8 cellular contexts compared by ENCODE assay signal in genomic region chr13:46797468-46798237, GRCh38. TPM values are rescaled to one million over a fixed set of nuclear protein-coding genes. Genes with fewer than 3 reads are reported as not detected.
DNase-seq lines count a peak whose midpoint lies in the region; ATAC-seq and TF ChIP-seq lines count a peak whose summit lies in the region.

No MANE protein-coding gene starts in this region.

- no peaks in the 10 kb centered on the region for H3K36me3 ChIP-seq in GM23338 (ENCODE audit: insufficient read depth)
- H3K36me3 ChIP-seq in SU-DHL-6 (ENCODE audit: low read length), result peaks cover 6% of the 10 kb centered on the region; the same call in 1 of the 2 replicates
- no peaks in the 10 kb centered on the region for H3K36me3 ChIP-seq in trophoblast cell (ENCODE audit: control insufficient read depth in 1 of 2, insufficient read depth in 2 of 2, low read length in 2 of 2)

- H2BK5ac ChIP-seq in trophoblast cell (ENCODE audit: low read depth, low read length, poor library complexity), result peak overlapping the region; percentile 2

- peaks cover 6% of the 10 kb centered on the region for H3K27me3 Mint-ChIP-seq in GM23338 (ENCODE audit: insufficient read depth, low read depth, poor library complexity)

- H3K14ac ChIP-seq in trophoblast cell (ENCODE audit: low read length), result peak overlapping the region; percentile 72

- H3K4me1 Mint-ChIP-seq in GM23338, result peaks cover 24% of the 10 kb centered on the region

- peaks cover 11% of the 10 kb centered on the region for H3K79me1 ChIP-seq in trophoblast cell (ENCODE audit: low read length)

- WGBS in trophoblast cell (ENCODE audit: extremely low coverage, insufficient coverage, insufficient read length), result no CpG with 5 or more reads among the region's 11 CpGs

- H4K20me1 ChIP-seq in GM23338 (replicated peaks; ENCODE audit: insufficient read depth), result no peaks in the 10 kb centered on the region
- no peaks in the 10 kb centered on the region for H4K20me1 ChIP-seq in SU-DHL-6 (ENCODE audit: low read depth, low read length)

- peak overlapping the region; percentile 63 for H4K12ac ChIP-seq in trophoblast cell (ENCODE audit: low read depth, low read length)

- peak overlapping the region; percentile 75 for H4K91ac ChIP-seq in trophoblast cell (ENCODE audit: low read depth, low read length)

- no peak overlapping the region for H2AK5ac ChIP-seq in trophoblast cell (ENCODE audit: low read length)

- H3K27ac ChIP-seq in GM23338 (ENCODE audit: low read depth), result peak overlapping the region; percentile 45; the same call in 1 of the 2 replicates
- no peak overlapping the region for H3K27ac ChIP-seq in SU-DHL-6 (ENCODE audit: low read depth, low read length)
- H3K27ac ChIP-seq in trophoblast cell (ENCODE audit: low read depth, low read length), result no peak overlapping the region

- peak overlapping the region; percentile 18 for H2BK120ac ChIP-seq in trophoblast cell (ENCODE audit: insufficient read depth, low read length, poor library complexity)

- H3K4me3 ChIP-seq in GM23338 (peak overlapping the region; percentile 69), SU-DHL-6 (ENCODE audit: insufficient read depth, low read length, poor library complexity, severe bottlenecking) (peak overlapping the region; percentile 90), trophoblast cell (ENCODE audit: low read depth, low read length) (peak overlapping the region; percentile 27)

- peak overlapping the region; percentile 96 for H4K8ac ChIP-seq in trophoblast cell (ENCODE audit: low read depth, low read length)

- H3K9me2 ChIP-seq in GM23338 (ENCODE audit: insufficient read depth) (peaks cover 4% of the 10 kb centered on the region; the same call in 1 of the 2 replicates), SU-DHL-6 (replicated peaks; ENCODE audit: insufficient read depth, low read length) (no peaks in the 10 kb centered on the region)

- H3K79me2 ChIP-seq in GM23338 (replicated peaks; ENCODE audit: insufficient read depth) (peaks cover 16% of the 10 kb centered on the region), SU-DHL-6 (ENCODE audit: insufficient read depth, low read length) (peaks cover 30% of the 10 kb centered on the region), trophoblast cell (ENCODE audit: control insufficient read depth, insufficient read depth, low read length, poor library complexity) (peaks cover 7% of the 10 kb centered on the region)

- no peak for ATAC-seq in GM23338
- ATAC-seq in HG02970 (IDR thresholded peaks at IDR 0.05; ENCODE audit: low FRiP score, unreplicated experiment), result no peak
- ATAC-seq in HG02840 (IDR thresholded peaks at IDR 0.05; ENCODE audit: low FRiP score, unreplicated experiment), result no peak

- H2AFZ ChIP-seq in GM23338 (peak overlapping the region; percentile 93), SU-DHL-6 (ENCODE audit: low read depth, low read length, severe bottlenecking) (peak overlapping the region; percentile 98), trophoblast cell (ENCODE audit: insufficient read depth, low read length, poor library complexity) (peak overlapping the region; percentile 28)

- H3K27me3 ChIP-seq in GM23338 (ENCODE audit: insufficient read depth) (no peaks in the 10 kb centered on the region), SU-DHL-6 (ENCODE audit: low read length) (no peaks in the 10 kb centered on the region), trophoblast cell (ENCODE audit: insufficient read depth, low read length) (no peaks in the 10 kb centered on the region)

- H3F3A ChIP-seq in GM23338 (replicated peaks; ENCODE audit: low read depth) (no peaks in the 10 kb centered on the region), SU-DHL-6 (ENCODE audit: insufficient read depth) (peaks cover 12% of the 10 kb centered on the region)

- H2BK12ac ChIP-seq in trophoblast cell (ENCODE audit: low read length), result no peak overlapping the region

- TF ChIP-seq CTCF in GM23338 (conservative IDR thresholded peaks at IDR 0.05; ENCODE audit: low read depth in 2 of 2), result no peak
- TF ChIP-seq CTCF in SU-DHL-6 (IDR thresholded peaks at IDR 0.05; ENCODE audit: insufficient read depth, low read length, poor library complexity, severe bottlenecking), result no peak

- H3K4me1 ChIP-seq in GM23338 (ENCODE audit: insufficient read depth) (peaks cover 21% of the 10 kb centered on the region), trophoblast cell (ENCODE audit: control insufficient read depth in 1 of 2, insufficient read depth in 2 of 2, low read length in 2 of 2) (peaks cover 0 to 7% of the 10 kb centered on the region in 2 experiments)

- H3K9ac ChIP-seq in SU-DHL-6 (ENCODE audit: low read length), result peak overlapping the region; percentile 89
- H3K9ac ChIP-seq in trophoblast cell (ENCODE audit: low read length), result no peak overlapping the region

- peak overlapping the region; percentile 72 for H3K18ac ChIP-seq in trophoblast cell (ENCODE audit: low read length)

- H3K4me3 Mint-ChIP-seq in GM23338, result peak overlapping the region; percentile 90

- no peaks in the 10 kb centered on the region for H3K36me3 Mint-ChIP-seq in GM23338 (ENCODE audit: low read depth)

- 0 out of 2 replicates have a peak overlapping the region, but pooled peaks have one; percentile 13 for H3K27ac Mint-ChIP-seq in GM23338

- no peak for DNase-seq in GM23338 (ENCODE audit: low spot score)
- peak; percentile 68 for DNase-seq in fibroblast of gingiva (ENCODE audit: low read depth)
- DNase-seq in trophoblast cell, result no peak
- DNase-seq in NCI-H748 treated with DMSO at 0.1 percent for 48 hours (lab: John Stamatoyannopoulos, UW), result no peak
- DNase-seq in activated CD4-positive, CD25-positive, alpha-beta regulatory T cell treated with anti-CD3 and anti-CD28 coated beads, Interleukin-2, amount 50 U/mL, for 72 hours, result no peak

- H3K4ac ChIP-seq in trophoblast cell (ENCODE audit: low read depth, low read length), result no peak overlapping the region

- H3K4me2 ChIP-seq in GM23338 (peak overlapping the region; percentile 85), SU-DHL-6 (ENCODE audit: low read depth, low read length, poor library complexity, severe bottlenecking) (peak overlapping the region; percentile 85), trophoblast cell (ENCODE audit: low read length) (peak overlapping the region; percentile 87)

- no peaks in the 10 kb centered on the region; the same call in 2 of the 3 replicates for H3K9me3 Mint-ChIP-seq in GM23338

- no peak overlapping the region for H3K23ac ChIP-seq in trophoblast cell (ENCODE audit: low read length)

- H3K9me3 ChIP-seq in SU-DHL-6 (ENCODE audit: insufficient read depth, low read length) (no peaks in the 10 kb centered on the region), trophoblast cell (ENCODE audit: insufficient read depth, low read depth, low read length) (no peaks in the 10 kb centered on the region)

TF ChIP-seq in GM23338, 12 proteins besides CTCF, POLR2A, EP300 and RAD21 (continues in another document):
- TF ChIP-seq STAT1 (IDR thresholded peaks at IDR 0.05; ENCODE audit: unreplicated experiment) (no peak), ZNF331 (CRISPR knock-in tag; IDR thresholded peaks at IDR 0.05; ENCODE audit: low read depth) (no peak), REST (IDR thresholded peaks at IDR 0.05; ENCODE audit: unreplicated experiment) (no peak), POLR2AphosphoS5 (IDR thresholded peaks at IDR 0.05; ENCODE audit: low read depth) (no peak), NANOG (IDR thresholded peaks at IDR 0.05; ENCODE audit: borderline replicate concordance) (no peak), JUNB (IDR thresholded peaks at IDR 0.05; ENCODE audit: unreplicated experiment) (no peak), ETS1 (IDR thresholded peaks at IDR 0.05) (no peak)

RNA-seq across cellular contexts. Expression of gene ESD, which starts 0.7 kb away (rescaled TPM):
- total RNA-seq in GM23338 (2014; rRNA removed; shearing (Covaris generic)), result 61.0 and 76.1 TPM in 2 replicates
- 106 and 123 TPM in 2 replicates for polyA plus RNA-seq in GM23338 (2016; fragmentation: Nextera tagmentation; extraction: Ambion mirVana)
- polyA plus RNA-seq in trophoblast cell (2013), result 51.7 and 53.0 TPM in 2 replicates

Comparison
In these comparisons a context has a peak if more than half of its experiments do, and no peak if none do; other contexts are left out.
1. H2AFZ ChIP-seq: peak in every context shown above with its lines; median percentile 98 in SU-DHL-6; 93 in GM23338; 28 in trophoblast cell.
2. H3K4me3 ChIP-seq: peak in every context shown above with its lines; median percentile 90 in SU-DHL-6; 69 in GM23338; 27 in trophoblast cell.